ENCODE assay signal across 12 cellular contexts in the genomic region with DNA sequence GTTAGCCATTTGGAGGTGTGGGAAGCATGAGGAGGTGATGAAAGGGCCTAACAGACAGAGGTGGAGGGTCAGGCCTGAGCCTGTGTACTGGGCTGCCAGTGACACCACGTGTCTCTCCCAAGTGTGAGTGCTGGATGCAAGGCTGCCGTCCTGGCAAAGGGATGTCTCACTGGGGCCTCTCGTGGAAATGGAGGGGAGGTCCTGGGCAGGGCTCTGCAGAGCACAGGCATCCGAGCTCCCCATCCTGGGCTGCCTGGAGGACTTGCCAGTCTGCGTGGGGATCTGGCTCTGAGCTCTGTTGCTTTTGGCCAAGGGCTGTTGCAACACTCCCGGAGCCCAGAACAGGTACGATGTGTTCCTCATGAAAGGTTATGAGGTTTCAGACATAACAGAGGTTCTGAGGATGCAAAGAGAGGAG.
A peak's percentile ranks its signal among the peaks of the same experiment; 100 is the strongest.
DNase-seq lines count a peak whose midpoint lies in the region; ATAC-seq, FAIRE-seq and TF ChIP-seq lines count a peak whose summit lies in the region.
"Had no signal": no experiment of that assay in that cellular context is flagged by ENCODE, and none has a peak within 500 bp of the region (broad histone marks: within the 10 kb centered on the region; RNA-seq: fewer than 3 reads in every experiment).

No MANE protein-coding gene starts in this region.

- POLR2A ChIA-PET in IMR-90 (lab: Charles Lee; ENCODE audit: unreplicated experiment): no interaction called here

- H3K23ac ChIP-seq in IMR-90 (ENCODE audit: low read depth, low read length): no peak overlapping the region

- no peak overlapping the region; the same call in 1 of the 2 replicates for H3K9ac ChIP-seq in IMR-90 (ENCODE audit: low read depth, low read length)

- no peak for FAIRE-seq in small intestine (lab: Jason Lieb, UNC)

- peaks cover 3% of the 10 kb centered on the region for H3K36me3 Mint-ChIP-seq in activated T-helper 1 cell treated with anti-CD3 and anti-CD28 coated beads, Interleukin-12 subunit alpha, Interleukin-12 subunit beta, Interleukin-2, Interleukin-4 antibody, amounts not matched to agents 30 ng/mL and 10 ng/mL and 1 ng/mL, durations not matched to agents 14 hours and 24 hours and 36 hours (ENCODE audit: low read depth)
- H3K36me3 Mint-ChIP-seq in GM23338 (ENCODE audit: low read depth): no peaks in the 10 kb centered on the region

- CTCF ChIA-PET in IMR-90 (lab: Yijun Ruan, JAX): no interaction called here

- H3K18ac ChIP-seq in IMR-90 (ENCODE audit: low read depth, low read length): no peak overlapping the region

- peaks cover 52% of the 10 kb centered on the region for H3K9me1 ChIP-seq in IMR-90 (ENCODE audit: insufficient read depth, low read length)

- H2AFZ ChIP-seq in IMR-90 (replicated peaks; ENCODE audit: low read length, poor library complexity) (no peak overlapping the region), GM23338 (no peak overlapping the region)

- TF ChIP-seq POLR2A in IMR-90 (IDR thresholded peaks at IDR 0.05; ENCODE audit: low read depth, low read length): no peak
- no peak for TF ChIP-seq POLR2A in spleen (IDR thresholded peaks at IDR 0.05)

- H3K4ac ChIP-seq in IMR-90 (ENCODE audit: low read depth, low read length): 0 out of 2 replicates have a peak overlapping the region, but pooled peaks have one; percentile 24

- intact Hi-C loops in IMR-90 (cut with micrococcal nuclease): no loop called here
- intact Hi-C loops in activated T-helper 1 cell treated with anti-CD3 and anti-CD28 coated beads, Interleukin-12 subunit alpha, Interleukin-12 subunit beta, Interleukin-2, Interleukin-4 antibody, amounts not matched to agents 30 ng/mL and 10 ng/mL and 1 ng/mL, durations not matched to agents 14 hours and 24 hours and 36 hours (cut with micrococcal nuclease): loop anchor here (2.0 kb wide), 2 partner anchors 16 to 30 kb away; no protein-coding TSS in a partner anchor
- intact Hi-C loops in left ventricle myocardium superior (cut with micrococcal nuclease): loop anchor here (5.0 kb wide), 1 partner anchor 62 kb away; no protein-coding TSS in a partner anchor
- intact Hi-C loops in spleen (cut with DNase I; ENCODE audit: low total_unique reads): no loop called here
- intact Hi-C loops in mucosa of descending colon (cut with DNase I, micrococcal nuclease): no loop called here

- H3K36me3 ChIP-seq in IMR-90 (ENCODE audit: control insufficient read depth, insufficient read depth, low read length) (peaks cover 24% of the 10 kb centered on the region; the same call in 1 of the 2 replicates), spleen (no peaks in the 10 kb centered on the region), mucosa of descending colon (ENCODE audit: low read depth) (no peaks in the 10 kb centered on the region), GM23338 (ENCODE audit: insufficient read depth) (no peaks in the 10 kb centered on the region), small intestine (ENCODE audit: control insufficient read depth in 2 of 2, insufficient read depth in 2 of 2, low read length in 2 of 2) (no peaks in the 10 kb centered on the region)
- H3K36me3 ChIP-seq: SJCRH30 had no signal

- H3K4me2 ChIP-seq in IMR-90 (ENCODE audit: low read depth, low read length): no peak overlapping the region; the same call in 1 of the 2 replicates
- H3K4me2 ChIP-seq in GM23338: no peak overlapping the region

- H2BK120ac ChIP-seq in IMR-90 (ENCODE audit: low read depth, low read length): no peak overlapping the region

- no peaks in the 10 kb centered on the region for H3K9me3 ChIP-seq in IMR-90 (ENCODE audit: control insufficient read depth, insufficient read depth, low read length)
- no peaks in the 10 kb centered on the region for H3K9me3 ChIP-seq in spleen
- H3K9me3 ChIP-seq in mucosa of descending colon: no peaks in the 10 kb centered on the region
- H3K9me3 ChIP-seq in small intestine (ENCODE audit: control insufficient read depth, low read depth): no peaks in the 10 kb centered on the region
- H3K9me3 ChIP-seq: SJCRH30 had no signal

- no peak overlapping the region for H4K91ac ChIP-seq in IMR-90 (ENCODE audit: insufficient read depth, low read depth, low read length)

- no peak for TF ChIP-seq RAD21 in IMR-90 (IDR thresholded peaks at IDR 0.05; ENCODE audit: low read length)

- TF ChIP-seq CTCF in IMR-90 (conservative IDR thresholded peaks at IDR 0.05; ENCODE audit: low read depth, low read length): no peak
- TF ChIP-seq CTCF in spleen (IDR thresholded peaks at IDR 0.05 in 8 of 11, conservative IDR thresholded peaks at IDR 0.05 in 3 of 11): no peak
- no peak for TF ChIP-seq CTCF in mucosa of descending colon (IDR thresholded peaks at IDR 0.05)
- no peak for TF ChIP-seq CTCF in GM23338 (conservative IDR thresholded peaks at IDR 0.05; ENCODE audit: low read depth in 2 of 2)

- H3K56ac ChIP-seq in IMR-90 (ENCODE audit: extremely low read depth, insufficient read depth, low read length): no peak overlapping the region

- H3K4me3 Mint-ChIP-seq in activated T-helper 1 cell treated with anti-CD3 and anti-CD28 coated beads, Interleukin-12 subunit alpha, Interleukin-12 subunit beta, Interleukin-2, Interleukin-4 antibody, amounts not matched to agents 30 ng/mL and 10 ng/mL and 1 ng/mL, durations not matched to agents 14 hours and 24 hours and 36 hours: peak overlapping the region; percentile 80
- H3K4me3 Mint-ChIP-seq in GM23338: no peak overlapping the region

- no peak overlapping the region for H2BK15ac ChIP-seq in IMR-90 (ENCODE audit: low read depth, low read length)

- no peaks in the 10 kb centered on the region for H3K79me2 ChIP-seq in GM23338 (replicated peaks; ENCODE audit: insufficient read depth)

- H3K27ac ChIP-seq in IMR-90 (ENCODE audit: insufficient read depth, low read length) (no peak overlapping the region), spleen (peak overlapping the region in 5 of 8 donors; percentile 12 to 72 (median 62)), GM23338 (ENCODE audit: low read depth) (no peak overlapping the region), small intestine (ENCODE audit: low read depth in 1 of 2, low read length in 1 of 2) (peak overlapping the region in 1 of 2 donors; percentile 63)
- H3K27ac ChIP-seq: SJCRH30 had no signal

- H3K9me2 ChIP-seq in GM23338 (ENCODE audit: insufficient read depth): no peaks in the 10 kb centered on the region

- ATAC-seq in IMR-90 (ENCODE audit: low read depth) (no peak), left ventricle myocardium superior (peak; percentile 62), mucosa of descending colon (no peak), GM23338 (no peak), SK-N-SH treated with all-trans-retinoic acid at 6 μM for 48 hours (no peak)

- no peaks in the 10 kb centered on the region for H3K9me3 Mint-ChIP-seq in activated T-helper 1 cell treated with anti-CD3 and anti-CD28 coated beads, Interleukin-12 subunit alpha, Interleukin-12 subunit beta, Interleukin-2, Interleukin-4 antibody, amounts not matched to agents 30 ng/mL and 10 ng/mL and 1 ng/mL, durations not matched to agents 14 hours and 24 hours and 36 hours
- no peaks in the 10 kb centered on the region for H3K9me3 Mint-ChIP-seq in GM23338

- no peak overlapping the region for H2BK5ac ChIP-seq in IMR-90 (ENCODE audit: low read depth, low read length, poor library complexity, severe bottlenecking)

- H3K27ac Mint-ChIP-seq in activated T-helper 1 cell treated with anti-CD3 and anti-CD28 coated beads, Interleukin-12 subunit alpha, Interleukin-12 subunit beta, Interleukin-2, Interleukin-4 antibody, amounts not matched to agents 30 ng/mL and 10 ng/mL and 1 ng/mL, durations not matched to agents 14 hours and 24 hours and 36 hours: peak overlapping the region; percentile 90
- H3K27ac Mint-ChIP-seq in GM23338: no peak overlapping the region

- H2AK5ac ChIP-seq in IMR-90 (ENCODE audit: low read depth, low read length): peak overlapping the region; percentile 48

- dilution Hi-C loops in IMR-90 (cut with HindIII; ENCODE audit: low sequenced_read_pairs, unreplicated experiment): no loop called here

- in situ Hi-C loops in IMR-90 (cut with MboI; ENCODE audit: low sequenced_read_pairs): no loop called here

- H3F3A ChIP-seq in GM23338 (replicated peaks; ENCODE audit: low read depth): no peaks in the 10 kb centered on the region

- peaks cover 93% of the 10 kb centered on the region for H4K20me1 ChIP-seq in IMR-90 (ENCODE audit: insufficient read depth, low read length)
- no peaks in the 10 kb centered on the region for H4K20me1 ChIP-seq in GM23338 (replicated peaks; ENCODE audit: insufficient read depth)

- no TSS peak for BruUV-seq in IMR-90 (replicated peaks; lab: Mats Ljungman, UMichigan)

- peaks cover 45 to 94% of the 10 kb centered on the region in 2 experiments for H3K79me1 ChIP-seq in IMR-90 (ENCODE audit: low read depth in 1 of 2, low read length in 2 of 2)

- 0 out of 2 replicates have a peak overlapping the region, but pooled peaks have one; percentile 24 for H3K14ac ChIP-seq in IMR-90 (replicated peaks; ENCODE audit: low read depth, low read length)

- DNase-seq in IMR-90 (no peak), left ventricle myocardium superior (peak; percentile 75), spleen (peak; percentile 66), mucosa of descending colon (no peak), GM23338 (ENCODE audit: low spot score) (no peak), small intestine (no peak)
- no peak for DNase-seq in activated T-helper 1 cell treated with anti-CD3 and anti-CD28 coated beads, Interleukin-12 subunit alpha, Interleukin-12 subunit beta, Interleukin-2, Interleukin-4 antibody, amounts not matched to agents 30 ng/mL and 10 ng/mL and 1 ng/mL, durations not matched to agents 14 hours and 24 hours and 36 hours (ENCODE audit: low spot score)
- DNase-seq: amygdala, NCI-H1092, NCI-H526, SJCRH30 had no signal

- 80% methylated on average over 1 of the region's 7 CpGs; no CpG with 5 or more reads in 1 of the 2 experiments for WGBS in IMR-90 (ENCODE audit: extremely low coverage in 2 of 2, insufficient read length in 1 of 2), 2 experiments
- 84 to 93% (median 89%) methylated on average over 3 to 7 of the region's 7 CpGs for WGBS in spleen, 5 donors
- WGBS in small intestine, 3 donors: 69 to 93% (median 86%) methylated on average over 7 of the region's 7 CpGs

- H3K27me3 Mint-ChIP-seq in activated T-helper 1 cell treated with anti-CD3 and anti-CD28 coated beads, Interleukin-12 subunit alpha, Interleukin-12 subunit beta, Interleukin-2, Interleukin-4 antibody, amounts not matched to agents 30 ng/mL and 10 ng/mL and 1 ng/mL, durations not matched to agents 14 hours and 24 hours and 36 hours (ENCODE audit: insufficient read depth): no peaks in the 10 kb centered on the region
- peaks cover 5% of the 10 kb centered on the region for H3K27me3 Mint-ChIP-seq in GM23338 (ENCODE audit: insufficient read depth, low read depth, poor library complexity)

- H4K5ac ChIP-seq in IMR-90 (ENCODE audit: low read depth, low read length): no peak overlapping the region

- H2AK9ac ChIP-seq in IMR-90 (replicated peaks; ENCODE audit: low read depth, low read length, poor library complexity): no peak overlapping the region

- no peak overlapping the region for H2BK20ac ChIP-seq in IMR-90 (ENCODE audit: low read depth, low read length)

- peaks cover 53% of the 10 kb centered on the region for H3K4me1 ChIP-seq in IMR-90 (ENCODE audit: control insufficient read depth, insufficient read depth, low read length)
- H3K4me1 ChIP-seq in spleen: peaks cover 48 to 100% (median 91%) of the 10 kb centered on the region in 6 donors
- H3K4me1 ChIP-seq in mucosa of descending colon (ENCODE audit: low read depth): peaks cover 5% of the 10 kb centered on the region
- no peaks in the 10 kb centered on the region for H3K4me1 ChIP-seq in GM23338 (ENCODE audit: insufficient read depth)
- H3K4me1 ChIP-seq in small intestine (ENCODE audit: control insufficient read depth in 2 of 2, insufficient read depth in 1 of 2, low read depth in 1 of 2, low read length in 1 of 2): peaks cover 8 to 28% of the 10 kb centered on the region in 2 donors

- H3K4me3 ChIP-seq in IMR-90 (ENCODE audit: insufficient read depth, low read depth, low read length) (no peak overlapping the region), spleen (no peak overlapping the region), mucosa of descending colon (no peak overlapping the region), GM23338 (no peak overlapping the region), small intestine (ENCODE audit: low read depth in 1 of 2, low read length in 2 of 2) (no peak overlapping the region)
- H3K4me3 ChIP-seq: SJCRH30 had no signal

- no peak overlapping the region for H4K8ac ChIP-seq in IMR-90 (ENCODE audit: low read depth in 2 of 2, low read length in 2 of 2)

- H3K27me3 ChIP-seq in IMR-90 (ENCODE audit: control insufficient read depth, insufficient read depth, low read length) (no peaks in the 10 kb centered on the region), spleen (replicated peaks in 1 of 7) (no peaks in the 10 kb centered on the region), GM23338 (ENCODE audit: insufficient read depth) (no peaks in the 10 kb centered on the region), small intestine (ENCODE audit: control insufficient read depth in 2 of 2, insufficient read depth in 2 of 2, low read length in 2 of 2) (no peaks in the 10 kb centered on the region)
- H3K27me3 ChIP-seq: SJCRH30 had no signal

- H3K4me1 Mint-ChIP-seq in activated T-helper 1 cell treated with anti-CD3 and anti-CD28 coated beads, Interleukin-12 subunit alpha, Interleukin-12 subunit beta, Interleukin-2, Interleukin-4 antibody, amounts not matched to agents 30 ng/mL and 10 ng/mL and 1 ng/mL, durations not matched to agents 14 hours and 24 hours and 36 hours (ENCODE audit: low read depth): peaks cover 71% of the 10 kb centered on the region
- peaks cover 15% of the 10 kb centered on the region for H3K4me1 Mint-ChIP-seq in GM23338

Comparison
In these comparisons a context has a peak if more than half of its experiments do, and no peak if none do; other contexts are left out.
1. DNase-seq: peak in left ventricle myocardium superior (single experiment) and spleen (single experiment); none in IMR-90 (single experiment), activated T-helper 1 cell treated with anti-CD3 and anti-CD28 coated beads, Interleukin-12 subunit alpha, Interleukin-12 subunit beta, Interleukin-2, Interleukin-4 antibody, amounts not matched to agents 30 ng/mL and 10 ng/mL and 1 ng/mL, durations not matched to agents 14 hours and 24 hours and 36 hours (single experiment), mucosa of descending colon (0 of 3), GM23338 (single experiment) and small intestine (single experiment).
2. H3K27ac ChIP-seq: peak in spleen (5 of 8); none in IMR-90 (single experiment) and GM23338 (single experiment).
3. intact Hi-C loops: an anchor here in activated T-helper 1 cell treated with anti-CD3 and anti-CD28 coated beads, Interleukin-12 subunit alpha, Interleukin-12 subunit beta, Interleukin-2, Interleukin-4 antibody, amounts not matched to agents 30 ng/mL and 10 ng/mL and 1 ng/mL, durations not matched to agents 14 hours and 24 hours and 36 hours (2.0 kb wide) and left ventricle myocardium superior (5.0 kb wide); none called in IMR-90, spleen and mucosa of descending colon.